19 cellular contexts compared by ENCODE assay signal in genomic region chr4:613126-613525, GRCh38. TPM values are rescaled to one million over a fixed set of nuclear protein-coding genes. Genes with fewer than 3 reads are reported as not detected.
A peak's percentile ranks its signal among the peaks of the same experiment; 100 is the strongest.
DNase-seq lines count a peak whose midpoint lies in the region; ATAC-seq and TF ChIP-seq lines count a peak whose summit lies in the region.
"Had no signal": no experiment of that assay in that cellular context is flagged by ENCODE, and none has a peak within 500 bp of the region (broad histone marks: within the 10 kb centered on the region; RNA-seq: fewer than 3 reads in every experiment).

No MANE protein-coding gene starts in this region.

- H3K4me1 ChIP-seq in neuronal stem cell (ENCODE audit: control insufficient read depth in 2 of 2, insufficient read depth in 1 of 2, low read depth in 1 of 2, low read length in 2 of 2) = no peaks in the 10 kb centered on the region
- no peaks in the 10 kb centered on the region for H3K4me1 ChIP-seq in effector memory CD4-positive, alpha-beta T cell (ENCODE audit: control insufficient read depth, insufficient read depth, low read length, poor library complexity, severe bottlenecking)

- no peak overlapping the region for H3K14ac ChIP-seq in neuronal stem cell (ENCODE audit: low read length)

- peaks cover 0 to 6% (median 0%) of the 10 kb centered on the region in 3 experiments for H3K27me3 ChIP-seq in neuronal stem cell (ENCODE audit: control insufficient read depth in 3 of 3, insufficient read depth in 3 of 3, low read depth in 1 of 3, low read length in 3 of 3)
- H3K27me3 ChIP-seq in effector memory CD4-positive, alpha-beta T cell (replicated peaks; ENCODE audit: control insufficient read depth, insufficient read depth, low read length, poor library complexity, severe bottlenecking) = peaks cover 5% of the 10 kb centered on the region
- H3K27me3 ChIP-seq: BLaER1 treated with 17β-estradiol and CSF1 and Interleukin-3, amounts not matched to agents 10 nM and 100 nM had no signal

- no peak overlapping the region for H3K27ac Mint-ChIP-seq in activated T-cell treated with anti-CD3 and anti-CD28 coated beads, Interleukin-2, amount 50 U/mL, for 24 hours
- H3K27ac Mint-ChIP-seq in activated T-cell treated with anti-CD3 and anti-CD28 coated beads, Interleukin-2, amount 50 U/mL, for 72 hours = no peak overlapping the region
- H3K27ac Mint-ChIP-seq in chondrocyte (ENCODE audit: unreplicated experiment) = no peak overlapping the region
- no peak overlapping the region for H3K27ac Mint-ChIP-seq in stimulated activated memory B cell treated with anti-CD40 and anti-IgM and Interleukin-4, amounts not matched to agents 10 μg/mL and 1 μg/mL and 100 μg/mL, for 72 hours
- H3K27ac Mint-ChIP-seq: CD4-positive, alpha-beta T cell had no signal

- peaks cover 0 to 7% of the 10 kb centered on the region in 2 donors for H3K9me3 ChIP-seq in neuronal stem cell (replicated peaks in 1 of 2; ENCODE audit: control insufficient read depth in 2 of 2, insufficient read depth in 1 of 2, low read depth in 1 of 2, low read length in 2 of 2)
- no peaks in the 10 kb centered on the region for H3K9me3 ChIP-seq in effector memory CD4-positive, alpha-beta T cell (ENCODE audit: control insufficient read depth, low read length)

- DNase-seq in activated T-cell treated with anti-CD3 and anti-CD28 coated beads, Interleukin-2, amount 50 U/mL, for 24 hours = peak; percentile 18
- no peak for DNase-seq in activated T-cell treated with anti-CD3 and anti-CD28 coated beads, Interleukin-2, amount 50 U/mL, for 72 hours
- peak; percentile 54 for DNase-seq in chondrocyte (ENCODE audit: low spot score)
- DNase-seq in neuronal stem cell (ENCODE audit: low spot score) = no peak
- no peak for DNase-seq in putamen (ENCODE audit: low spot score)
- DNase-seq in NCI-H1930 (lab: John Stamatoyannopoulos, UW) = no peak
- no peak for DNase-seq in effector memory CD4-positive, alpha-beta T cell
- DNase-seq: 8988T, AML-193, Calu3, DMS 273 treated with DMSO at 0.1 percent for 48 hours, GM23248 had no signal

- H2BK5ac ChIP-seq in neuronal stem cell (ENCODE audit: low read length) = no peak overlapping the region

- H3K79me1 ChIP-seq in neuronal stem cell (ENCODE audit: low read depth, low read length) = no peaks in the 10 kb centered on the region

- H2BK15ac ChIP-seq in neuronal stem cell (ENCODE audit: low read length) = no peak overlapping the region

- no peaks in the 10 kb centered on the region for H3K36me3 ChIP-seq in neuronal stem cell (replicated peaks in 1 of 2; ENCODE audit: control insufficient read depth in 2 of 2, insufficient read depth in 2 of 2, low read length in 2 of 2)
- H3K36me3 ChIP-seq in effector memory CD4-positive, alpha-beta T cell (ENCODE audit: control insufficient read depth, insufficient read depth, low read length) = no peaks in the 10 kb centered on the region
- H3K36me3 ChIP-seq: BLaER1 treated with 17β-estradiol and CSF1 and Interleukin-3, amounts not matched to agents 10 nM and 100 nM had no signal

- H3K4ac ChIP-seq in neuronal stem cell (ENCODE audit: low read length) = no peak overlapping the region

- no peak overlapping the region for H2AK5ac ChIP-seq in neuronal stem cell (ENCODE audit: low read depth, low read length)

- no peak overlapping the region for H3K4me3 ChIP-seq in neuronal stem cell (ENCODE audit: low read length in 2 of 2)
- no peak overlapping the region for H3K4me3 ChIP-seq in effector memory CD4-positive, alpha-beta T cell (ENCODE audit: insufficient read depth, low read depth, low read length, poor library complexity, severe bottlenecking)
- H3K4me3 ChIP-seq: BLaER1 treated with 17β-estradiol and CSF1 and Interleukin-3, amounts not matched to agents 10 nM and 100 nM; GM12878; GM23248 had no signal

- WGBS in neuronal stem cell (ENCODE audit: extremely low coverage in 2 of 2, insufficient read length in 2 of 2, insufficient replicate concordance in 1 of 2), 2 donors = no CpG with 5 or more reads among the region's 9 CpGs

- peak overlapping the region; percentile 29 for H3K18ac ChIP-seq in neuronal stem cell (ENCODE audit: low read length)

- H3K27ac ChIP-seq in neuronal stem cell (replicated peaks; ENCODE audit: low read length) = no peak overlapping the region
- no peak overlapping the region for H3K27ac ChIP-seq in effector memory CD4-positive, alpha-beta T cell (ENCODE audit: insufficient read depth, low read length, poor library complexity, severe bottlenecking)
- H3K27ac ChIP-seq: BLaER1 treated with 17β-estradiol and CSF1 and Interleukin-3, amounts not matched to agents 10 nM and 100 nM; GM23248; HL-60 had no signal

- H3K23ac ChIP-seq in neuronal stem cell (ENCODE audit: low read depth, low read length, poor library complexity) = peak overlapping the region; percentile 90

- H3K9ac ChIP-seq in neuronal stem cell (ENCODE audit: low read depth, low read length, poor library complexity) = no peak overlapping the region
- H3K9ac ChIP-seq: BLaER1 treated with 17β-estradiol and CSF1 and Interleukin-3, amounts not matched to agents 10 nM and 100 nM; GM23248 had no signal

- H3K4me1 Mint-ChIP-seq in activated T-cell treated with anti-CD3 and anti-CD28 coated beads, Interleukin-2, amount 50 U/mL, for 24 hours (ENCODE audit: low read depth) = no peaks in the 10 kb centered on the region
- no peaks in the 10 kb centered on the region for H3K4me1 Mint-ChIP-seq in activated T-cell treated with anti-CD3 and anti-CD28 coated beads, Interleukin-2, amount 50 U/mL, for 72 hours (ENCODE audit: low read depth)
- peaks cover 9% of the 10 kb centered on the region for H3K4me1 Mint-ChIP-seq in chondrocyte (ENCODE audit: low read depth)
- no peaks in the 10 kb centered on the region for H3K4me1 Mint-ChIP-seq in stimulated activated memory B cell treated with anti-CD40 and anti-IgM and Interleukin-4, amounts not matched to agents 10 μg/mL and 1 μg/mL and 100 μg/mL, for 72 hours

- no peak for TF ChIP-seq CTCF in chondrocyte (IDR thresholded peaks at IDR 0.05)

- peaks cover 21% of the 10 kb centered on the region for H3K27me3 Mint-ChIP-seq in activated T-cell treated with anti-CD3 and anti-CD28 coated beads, Interleukin-2, amount 50 U/mL, for 24 hours
- peaks cover 44% of the 10 kb centered on the region for H3K27me3 Mint-ChIP-seq in activated T-cell treated with anti-CD3 and anti-CD28 coated beads, Interleukin-2, amount 50 U/mL, for 72 hours (ENCODE audit: low read depth)
- H3K27me3 Mint-ChIP-seq in chondrocyte (ENCODE audit: low read depth) = peaks cover 18% of the 10 kb centered on the region
- peaks cover 41% of the 10 kb centered on the region for H3K27me3 Mint-ChIP-seq in stimulated activated memory B cell treated with anti-CD40 and anti-IgM and Interleukin-4, amounts not matched to agents 10 μg/mL and 1 μg/mL and 100 μg/mL, for 72 hours

- no peak overlapping the region for H2BK120ac ChIP-seq in neuronal stem cell (ENCODE audit: low read depth, low read length)

- no peak overlapping the region for H3K4me3 Mint-ChIP-seq in activated T-cell treated with anti-CD3 and anti-CD28 coated beads, Interleukin-2, amount 50 U/mL, for 24 hours
- no peak overlapping the region for H3K4me3 Mint-ChIP-seq in activated T-cell treated with anti-CD3 and anti-CD28 coated beads, Interleukin-2, amount 50 U/mL, for 72 hours
- H3K4me3 Mint-ChIP-seq in chondrocyte (ENCODE audit: unreplicated experiment) = no peak overlapping the region
- no peak overlapping the region for H3K4me3 Mint-ChIP-seq in stimulated activated memory B cell treated with anti-CD40 and anti-IgM and Interleukin-4, amounts not matched to agents 10 μg/mL and 1 μg/mL and 100 μg/mL, for 72 hours
- H3K4me3 Mint-ChIP-seq: CD4-positive, alpha-beta T cell had no signal

- no peak overlapping the region for H3K4me2 ChIP-seq in neuronal stem cell (ENCODE audit: insufficient read depth, low read length, poor library complexity, severe bottlenecking)

- ATAC-seq in activated T-cell treated with anti-CD3 and anti-CD28 coated beads, Interleukin-2, amount 50 U/mL, for 72 hours (replicated peaks in 1 of 2) = no peak
- peak; percentile 24 for ATAC-seq in stimulated activated memory B cell treated with anti-CD40 and anti-IgM and Interleukin-4, amounts not matched to agents 10 μg/mL and 1 μg/mL and 100 μg/mL, for 72 hours
- ATAC-seq: GM12878, HCT116 had no signal

- H4K91ac ChIP-seq in neuronal stem cell (ENCODE audit: low read depth, low read length, poor library complexity) = no peak overlapping the region

- H3K9me3 Mint-ChIP-seq in activated T-cell treated with anti-CD3 and anti-CD28 coated beads, Interleukin-2, amount 50 U/mL, for 24 hours = no peaks in the 10 kb centered on the region
- H3K9me3 Mint-ChIP-seq in activated T-cell treated with anti-CD3 and anti-CD28 coated beads, Interleukin-2, amount 50 U/mL, for 72 hours = peaks cover 3% of the 10 kb centered on the region in 2 donors
- H3K9me3 Mint-ChIP-seq in chondrocyte (ENCODE audit: low read depth) = peaks cover 8% of the 10 kb centered on the region
- H3K9me3 Mint-ChIP-seq in stimulated activated memory B cell treated with anti-CD40 and anti-IgM and Interleukin-4, amounts not matched to agents 10 μg/mL and 1 μg/mL and 100 μg/mL, for 72 hours = peaks cover 9% of the 10 kb centered on the region
- H3K9me3 Mint-ChIP-seq: CD4-positive, alpha-beta T cell had no signal

- H3K36me3 Mint-ChIP-seq in activated T-cell treated with anti-CD3 and anti-CD28 coated beads, Interleukin-2, amount 50 U/mL, for 24 hours (ENCODE audit: low read depth) = no peaks in the 10 kb centered on the region
- no peaks in the 10 kb centered on the region for H3K36me3 Mint-ChIP-seq in activated T-cell treated with anti-CD3 and anti-CD28 coated beads, Interleukin-2, amount 50 U/mL, for 72 hours (ENCODE audit: insufficient read depth in 2 of 2)
- peaks cover 3% of the 10 kb centered on the region for H3K36me3 Mint-ChIP-seq in chondrocyte (ENCODE audit: low read depth)
- no peaks in the 10 kb centered on the region for H3K36me3 Mint-ChIP-seq in stimulated activated memory B cell treated with anti-CD40 and anti-IgM and Interleukin-4, amounts not matched to agents 10 μg/mL and 1 μg/mL and 100 μg/mL, for 72 hours

- no peak overlapping the region for H2AFZ ChIP-seq in neuronal stem cell (ENCODE audit: low read length)
- H2AFZ ChIP-seq: GM23248 had no signal

- no peak overlapping the region for H4K8ac ChIP-seq in neuronal stem cell (ENCODE audit: low read depth, low read length)

- no peak overlapping the region for H2BK12ac ChIP-seq in neuronal stem cell (ENCODE audit: low read length)

RNA-seq across cellular contexts. Expression of gene PDE6B, which starts 12.2 kb away (rescaled TPM):
- total RNA-seq in activated T-cell treated with anti-CD3 and anti-CD28 coated beads, Interleukin-2, amount 50 U/mL, for 72 hours = 10 to 100 TPM; 14.0 to 18.9 TPM
- 0.46 to 2.3 TPM (median 2.3 TPM) in 3 replicates for total RNA-seq in chondrocyte
- polyA plus RNA-seq in neuronal stem cell (2013, experiment 1 of 2) = 9.5 TPM
- polyA plus RNA-seq in neuronal stem cell (2013, experiment 2 of 2) = 9.3 TPM
- total RNA-seq: Calu3 had no signal
- polyA plus RNA-seq: GM23248 had no signal

RNA-seq across cellular contexts. Expression of gene TMEM271, which starts 37.0 kb away (rescaled TPM):
- not detected for total RNA-seq in activated T-cell treated with anti-CD3 and anti-CD28 coated beads, Interleukin-2, amount 50 U/mL, for 72 hours
- total RNA-seq in chondrocyte = not detected in 3 replicates
- polyA plus RNA-seq in neuronal stem cell (2013, experiment 1 of 2) = not detected
- not detected for polyA plus RNA-seq in neuronal stem cell (2013, experiment 2 of 2)
- total RNA-seq: Calu3; CD4-positive, alpha-beta T cell; Daoy; GM12878; GM23248 had no signal
- polyA plus RNA-seq: GM12878, GM23248 had no signal

Comparison
In these comparisons a context has a peak if more than half of its experiments do, and no peak if none do; other contexts are left out.
1. DNase-seq: peak in activated T-cell treated with anti-CD3 and anti-CD28 coated beads, Interleukin-2, amount 50 U/mL, for 24 hours (single experiment) and chondrocyte (single experiment); none in activated T-cell treated with anti-CD3 and anti-CD28 coated beads, Interleukin-2, amount 50 U/mL, for 72 hours (0 of 2), neuronal stem cell (single experiment), putamen (single experiment), NCI-H1930 (0 of 2) and effector memory CD4-positive, alpha-beta T cell (0 of 3).